In the genomic region with DNA sequence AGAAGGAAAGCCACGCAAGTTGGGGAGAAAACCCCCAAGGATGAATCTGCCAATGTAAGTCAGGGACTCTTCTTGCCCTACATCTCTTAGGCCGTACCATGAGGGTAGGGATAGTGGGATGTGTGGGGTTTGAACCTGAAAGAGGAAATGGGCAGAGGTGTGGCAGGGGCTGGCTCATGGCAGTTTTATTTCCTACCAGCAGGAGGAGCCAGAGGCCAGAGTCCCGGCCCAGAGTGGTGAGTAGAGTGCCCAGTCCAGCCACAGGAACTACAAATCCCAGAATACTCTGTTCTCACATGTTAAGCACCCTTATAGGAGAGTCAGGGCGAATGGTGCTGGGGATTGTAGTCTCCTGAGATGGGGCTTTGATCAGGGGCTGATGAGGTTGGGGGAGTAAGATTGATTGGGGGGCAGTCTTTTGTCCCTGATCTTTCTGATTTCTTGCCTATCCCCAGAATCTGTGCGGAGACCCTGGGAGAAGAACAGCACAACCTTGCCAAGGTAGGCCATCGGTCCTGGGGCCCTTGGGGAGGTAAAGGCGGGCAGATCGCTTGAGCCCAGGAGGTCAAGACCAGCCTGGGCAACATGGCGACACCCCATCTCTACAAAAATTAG, we compare ENCODE assay signal across 1 cellular context.
TF ChIP-seq lines count a peak whose summit lies in the region.

No MANE protein-coding gene starts in this region.

TF ChIP-seq in endothelial cell of umbilical vein, 7 proteins besides CTCF, POLR2A, EP300 and RAD21:
- TF ChIP-seq EZH2 (IDR thresholded peaks at IDR 0.05; ENCODE audit: borderline replicate concordance, low read depth, low read length, severe bottlenecking): no peak
- peak; percentile 55 for TF ChIP-seq POLR2AphosphoS5 (IDR thresholded peaks at IDR 0.05; ENCODE audit: insufficient read depth, low read depth, low read length)
